Comparison of ENCODE assay signal across 1 cellular context in genomic region chr2:215736653-215737290, GRCh38.
TF ChIP-seq lines count a peak whose summit lies in the region.

No MANE protein-coding gene starts in this region.

TF ChIP-seq in SK-N-SH, 30 proteins besides CTCF, POLR2A, EP300 and RAD21 (continued from another document):
- TF ChIP-seq TEAD4 (IDR thresholded peaks at IDR 0.05; ENCODE audit: borderline replicate concordance, insufficient read depth) (no peak), NRF1 (IDR thresholded peaks at IDR 0.05; ENCODE audit: low read depth, low read length) (no peak)
